Comparison of ENCODE assay signal across 15 cellular contexts in the genomic region with DNA sequence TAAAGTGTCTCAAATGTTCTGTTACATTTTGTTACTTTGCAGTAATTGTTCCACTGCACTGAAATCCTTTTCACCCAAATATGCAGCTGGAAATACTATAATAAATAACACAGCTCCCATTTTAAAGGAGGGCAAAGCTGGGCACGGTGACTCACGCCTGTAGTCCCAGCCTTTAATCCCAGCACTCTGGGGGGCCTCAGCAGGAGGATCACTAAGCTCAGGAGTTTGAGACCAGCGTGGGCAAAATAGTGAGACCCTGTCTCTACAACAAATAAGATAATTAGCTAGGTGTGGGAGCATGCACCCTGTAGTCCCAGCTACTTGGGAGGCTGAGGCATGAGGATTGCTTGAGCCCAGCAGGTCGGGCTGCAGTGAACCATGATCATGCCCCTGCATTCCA. TPM values are rescaled to one million over a fixed set of nuclear protein-coding genes. Genes with fewer than 3 reads are reported as not detected.
A peak's percentile ranks its signal among the peaks of the same experiment; 100 is the strongest.
DNase-seq lines count a peak whose midpoint lies in the region; ATAC-seq and TF ChIP-seq lines count a peak whose summit lies in the region.
"Had no signal": no experiment of that assay in that cellular context is flagged by ENCODE, and none has a peak within 500 bp of the region (broad histone marks: within the 10 kb centered on the region; RNA-seq: fewer than 3 reads in every experiment).

No MANE protein-coding gene starts in this region.

- TF ChIP-seq POLR2A in lower leg skin (IDR thresholded peaks at IDR 0.05), result no peak

- no peak for TF ChIP-seq RAD21 in Ishikawa (IDR thresholded peaks at IDR 0.05; ENCODE audit: low read depth)

- H3K27me3 Mint-ChIP-seq in activated CD8-positive, alpha-beta T cell treated with anti-CD3 and anti-CD28 coated beads, Interleukin-2, amount 10 ng/mL, durations not matched to agents 7 days and 5 days (ENCODE audit: low read depth), result no peaks in the 10 kb centered on the region
- no peaks in the 10 kb centered on the region for H3K27me3 Mint-ChIP-seq in activated CD8-positive, alpha-beta T cell treated with anti-CD3 and anti-CD28 coated beads for 36 hours

- no peak overlapping the region for H3K4me3 Mint-ChIP-seq in activated CD8-positive, alpha-beta T cell treated with anti-CD3 and anti-CD28 coated beads, Interleukin-2, amount 10 ng/mL, durations not matched to agents 7 days and 5 days
- no peak overlapping the region for H3K4me3 Mint-ChIP-seq in activated CD8-positive, alpha-beta T cell treated with anti-CD3 and anti-CD28 coated beads for 36 hours
- H3K4me3 Mint-ChIP-seq: CD8-positive, alpha-beta T cell had no signal

- no peak for ATAC-seq in activated CD8-positive, alpha-beta T cell treated with anti-CD3 and anti-CD28 coated beads, Interleukin-2, amount 10 ng/mL, durations not matched to agents 7 days and 5 days
- ATAC-seq in activated CD8-positive, alpha-beta T cell treated with anti-CD3 and anti-CD28 coated beads for 36 hours, result no peak
- ATAC-seq in GM19324 (IDR thresholded peaks at IDR 0.05; ENCODE audit: low FRiP score, unreplicated experiment) (no peak), HG03460 (IDR thresholded peaks at IDR 0.05; ENCODE audit: unreplicated experiment) (no peak)
- ATAC-seq: A549; CD8-positive, alpha-beta T cell; K562 had no signal

- no peaks in the 10 kb centered on the region for H3K36me3 Mint-ChIP-seq in activated CD8-positive, alpha-beta T cell treated with anti-CD3 and anti-CD28 coated beads, Interleukin-2, amount 10 ng/mL, durations not matched to agents 7 days and 5 days (ENCODE audit: low read depth)
- no peaks in the 10 kb centered on the region for H3K36me3 Mint-ChIP-seq in activated CD8-positive, alpha-beta T cell treated with anti-CD3 and anti-CD28 coated beads for 36 hours (ENCODE audit: low read depth)
- H3K36me3 Mint-ChIP-seq: CD8-positive, alpha-beta T cell had no signal

- no peak overlapping the region for H3K4me3 ChIP-seq in lower leg skin (ENCODE audit: low read depth, poor library complexity, severe bottlenecking)
- H3K4me3 ChIP-seq: A549; BLaER1 treated with 17β-estradiol and CSF1 and Interleukin-3, amounts not matched to agents 10 nM and 100 nM; GM12878; GM23248; K562 had no signal

- 66 to 71% methylated on average over 4 of the region's 4 CpGs for WGBS in lower leg skin, 2 donors

- peaks cover 26% of the 10 kb centered on the region for H3K4me1 Mint-ChIP-seq in activated CD8-positive, alpha-beta T cell treated with anti-CD3 and anti-CD28 coated beads, Interleukin-2, amount 10 ng/mL, durations not matched to agents 7 days and 5 days (ENCODE audit: low read depth)
- peaks cover 20% of the 10 kb centered on the region for H3K4me1 Mint-ChIP-seq in activated CD8-positive, alpha-beta T cell treated with anti-CD3 and anti-CD28 coated beads for 36 hours (ENCODE audit: low read depth)

- CTCF ChIA-PET in activated CD8-positive, alpha-beta T cell treated with anti-CD3 and anti-CD28 coated beads, Interleukin-2, amount 10 ng/mL, durations not matched to agents 7 days and 5 days (lab: Charles Lee), result interaction anchor here (0.9 to 2.0 kb wide), 4 partner anchors 11 to 77 kb away, joined by 3 to 9 read pairs (median 6); no protein-coding TSS in a partner anchor
- CTCF ChIA-PET in activated CD8-positive, alpha-beta T cell treated with anti-CD3 and anti-CD28 coated beads for 36 hours (lab: Charles Lee), result interaction anchor here (1.0 to 1.5 kb wide), 5 partner anchors 11 to 244 kb away, joined by 3 to 8 read pairs (median 5); no protein-coding TSS in a partner anchor

- intact Hi-C loops in activated CD8-positive, alpha-beta T cell treated with anti-CD3 and anti-CD28 coated beads for 36 hours (cut with micrococcal nuclease), result no loop called here
- intact Hi-C loops in lower leg skin (cut with DNase I; ENCODE audit: low total_unique reads), result no loop called here

- no peak for TF ChIP-seq CTCF in activated CD8-positive, alpha-beta T cell treated with anti-CD3 and anti-CD28 coated beads for 36 hours (IDR thresholded peaks at IDR 0.05)
- no peak for TF ChIP-seq CTCF in lower leg skin (IDR thresholded peaks at IDR 0.05)

- TF ChIP-seq EP300 in Ishikawa (IDR thresholded peaks at IDR 0.05; ENCODE audit: borderline replicate concordance), result peak; percentile 22; the same call in 1 of the 2 replicates

- H3K27ac Mint-ChIP-seq in activated CD8-positive, alpha-beta T cell treated with anti-CD3 and anti-CD28 coated beads, Interleukin-2, amount 10 ng/mL, durations not matched to agents 7 days and 5 days, result no peak overlapping the region
- no peak overlapping the region for H3K27ac Mint-ChIP-seq in activated CD8-positive, alpha-beta T cell treated with anti-CD3 and anti-CD28 coated beads for 36 hours
- H3K27ac Mint-ChIP-seq: CD8-positive, alpha-beta T cell had no signal

- POLR2A ChIA-PET in activated CD8-positive, alpha-beta T cell treated with anti-CD3 and anti-CD28 coated beads, Interleukin-2, amount 10 ng/mL, durations not matched to agents 7 days and 5 days (lab: Charles Lee), result no interaction called here
- POLR2A ChIA-PET in activated CD8-positive, alpha-beta T cell treated with anti-CD3 and anti-CD28 coated beads for 36 hours (lab: Charles Lee), result no interaction called here

- DNase-seq in activated CD8-positive, alpha-beta T cell treated with anti-CD3 and anti-CD28 coated beads, Interleukin-2, amount 10 ng/mL, durations not matched to agents 7 days and 5 days, result peak; percentile 14
- no peak for DNase-seq in activated CD8-positive, alpha-beta T cell treated with anti-CD3 and anti-CD28 coated beads for 36 hours
- DNase-seq in lower leg skin (ENCODE audit: low spot score in 2 of 2) (peak; percentile 12 to 31), NCI-H1048 (lab: John Stamatoyannopoulos, UW) (no peak)
- DNase-seq: Calu3; CD8-positive, alpha-beta T cell; DMS79 treated with DMSO at 0.1 percent for 48 hours; GM23248 had no signal

- no peaks in the 10 kb centered on the region for H3K9me3 Mint-ChIP-seq in activated CD8-positive, alpha-beta T cell treated with anti-CD3 and anti-CD28 coated beads, Interleukin-2, amount 10 ng/mL, durations not matched to agents 7 days and 5 days (ENCODE audit: insufficient read depth)
- no peaks in the 10 kb centered on the region for H3K9me3 Mint-ChIP-seq in activated CD8-positive, alpha-beta T cell treated with anti-CD3 and anti-CD28 coated beads for 36 hours
- H3K9me3 Mint-ChIP-seq: CD8-positive, alpha-beta T cell had no signal

TF ChIP-seq in Ishikawa, 13 proteins besides CTCF, POLR2A, EP300 and RAD21:
- TF ChIP-seq TAF1 (IDR thresholded peaks at IDR 0.05; ENCODE audit: low read depth) (no peak), TCF12 (IDR thresholded peaks at IDR 0.05; ENCODE audit: low read depth) (peak; percentile 27; the same call in 1 of the 2 replicates)
TF ChIP-seq in Ishikawa: peak in this region for 1.

RNA-seq across cellular contexts. Expression of a gene that starts 7.5 kb away (rescaled TPM):
- total RNA-seq in activated CD8-positive, alpha-beta T cell treated with anti-CD3 and anti-CD28 coated beads, Interleukin-2, amount 10 ng/mL, durations not matched to agents 7 days and 5 days, result 10 to 100 TPM; 67.4 to 71.2 TPM
- 10 to 100 TPM; 63.7 to 68.4 TPM for total RNA-seq in activated CD8-positive, alpha-beta T cell treated with anti-CD3 and anti-CD28 coated beads for 36 hours
- total RNA-seq in lower leg skin, result 100 to 1,000 TPM in 2 of 4 donors, 10 to 100 TPM in 2; 94.8 to 125 (median 106) TPM

Comparison
In these comparisons a context has a peak if more than half of its experiments do, and no peak if none do; other contexts are left out.
1. DNase-seq: peak in activated CD8-positive, alpha-beta T cell treated with anti-CD3 and anti-CD28 coated beads, Interleukin-2, amount 10 ng/mL, durations not matched to agents 7 days and 5 days (single experiment) and lower leg skin (2 of 2); none in activated CD8-positive, alpha-beta T cell treated with anti-CD3 and anti-CD28 coated beads for 36 hours (single experiment) and NCI-H1048 (single experiment).